Comparison of ENCODE assay signal across 35 cellular contexts in the genomic region with DNA sequence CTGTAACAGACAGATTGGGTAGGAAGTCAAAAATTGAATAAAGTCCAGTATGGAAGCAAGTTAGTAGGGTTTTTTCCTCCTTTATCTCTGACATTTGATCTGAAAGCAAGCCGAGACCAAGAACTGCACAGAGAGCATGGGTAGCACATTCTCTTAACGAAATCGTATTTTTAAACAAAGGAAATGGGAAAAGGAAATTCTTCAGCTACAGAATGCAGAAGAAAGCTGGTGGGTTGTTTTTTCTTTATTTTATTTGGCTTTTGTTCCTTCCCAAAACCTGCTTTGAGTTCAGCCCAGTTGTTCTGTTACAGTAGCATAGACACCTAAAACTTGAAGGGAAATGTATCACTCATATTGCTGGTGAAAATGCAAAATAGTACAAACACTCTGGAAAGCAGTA.
"Had no signal": no experiment of that assay in that cellular context is flagged by ENCODE, and none has a peak within 500 bp of the region (broad histone marks: within the 10 kb centered on the region; RNA-seq: fewer than 3 reads in every experiment).

No MANE protein-coding gene starts in this region.

- H3K27me3 Mint-ChIP-seq: activated CD4-positive, alpha-beta memory T cell treated with anti-CD3 and anti-CD28 coated beads, Interleukin-2, amount 10 ng/mL, durations not matched to agents 7 days and 5 days; activated CD4-positive, alpha-beta T cell treated with anti-CD3 and anti-CD28 coated beads for 36 hours; activated CD4-positive, alpha-beta T cell treated with anti-CD3 and anti-CD28 coated beads, Interleukin-2, amount 10 ng/mL, durations not matched to agents 7 days and 5 days; activated CD8-positive, alpha-beta memory T cell treated with anti-CD3 and anti-CD28 coated beads, Interleukin-2, amount 10 ng/mL, durations not matched to agents 7 days and 5 days; activated naive CD4-positive, alpha-beta T cell treated with anti-CD3 and anti-CD28 coated beads, Interleukin-2, amount 10 ng/mL, durations not matched to agents 7 days and 5 days; activated naive CD4-positive, alpha-beta T cell treated with anti-CD3 and anti-CD28 coated beads, Interleukin-2, amount 50 U/mL, for 24 hours; activated naive CD8-positive, alpha-beta T cell; activated naive CD8-positive, alpha-beta T cell treated with anti-CD3 and anti-CD28 coated beads, Interleukin-2, amount 10 ng/mL, durations not matched to agents 7 days and 5 days; activated naive CD8-positive, alpha-beta T cell treated with anti-CD3 and anti-CD28 coated beads, Interleukin-2, amount 50 U/mL, for 24 hours; activated T-cell treated with anti-CD3 and anti-CD28 coated beads, Interleukin-2, amount 50 U/mL, for 24 hours had no signal

- H3K36me3 ChIP-seq: brain microvascular endothelial cell, breast epithelium, WERI-Rb-1 had no signal

- H3K27ac ChIP-seq: body of pancreas, brain microvascular endothelial cell, breast epithelium, WERI-Rb-1 had no signal

- H3K4me3 Mint-ChIP-seq: activated CD4-positive, alpha-beta memory T cell treated with anti-CD3 and anti-CD28 coated beads, Interleukin-2, amount 10 ng/mL, durations not matched to agents 7 days and 5 days; activated CD4-positive, alpha-beta T cell treated with anti-CD3 and anti-CD28 coated beads for 36 hours; activated CD4-positive, alpha-beta T cell treated with anti-CD3 and anti-CD28 coated beads, Interleukin-2, amount 10 ng/mL, durations not matched to agents 7 days and 5 days; activated CD8-positive, alpha-beta memory T cell treated with anti-CD3 and anti-CD28 coated beads, Interleukin-2, amount 10 ng/mL, durations not matched to agents 7 days and 5 days; activated CD8-positive, alpha-beta T cell treated with anti-CD3 and anti-CD28 coated beads, Interleukin-2, amount 10 ng/mL, durations not matched to agents 7 days and 5 days; activated naive CD4-positive, alpha-beta T cell treated with anti-CD3 and anti-CD28 coated beads, Interleukin-2, amount 10 ng/mL, durations not matched to agents 7 days and 5 days; activated naive CD4-positive, alpha-beta T cell treated with anti-CD3 and anti-CD28 coated beads, Interleukin-2, amount 50 U/mL, for 24 hours; activated naive CD8-positive, alpha-beta T cell; activated naive CD8-positive, alpha-beta T cell treated with anti-CD3 and anti-CD28 coated beads, Interleukin-2, amount 10 ng/mL, durations not matched to agents 7 days and 5 days; activated naive CD8-positive, alpha-beta T cell treated with anti-CD3 and anti-CD28 coated beads, Interleukin-2, amount 50 U/mL, for 24 hours; activated T-cell treated with anti-CD3 and anti-CD28 coated beads, Interleukin-2, amount 50 U/mL, for 24 hours; T-helper 1 cell treated with Interleukin-12 subunit alpha and Interleukin-12 subunit beta and Interleukin-4 antibody, amounts not matched to agents 30 μg/mL and 1 μg/mL, for 36 hours; T-helper 2 cell treated with Interferon-gamma antibody and Interleukin-4, amounts not matched to agents 5 μg/mL and 100 μg/mL, for 36 hours; WTC11 had no signal

- H3K4me1 Mint-ChIP-seq: activated CD4-positive, alpha-beta memory T cell treated with anti-CD3 and anti-CD28 coated beads, Interleukin-2, amount 10 ng/mL, durations not matched to agents 7 days and 5 days; activated CD4-positive, alpha-beta T cell treated with anti-CD3 and anti-CD28 coated beads for 36 hours; activated CD4-positive, alpha-beta T cell treated with anti-CD3 and anti-CD28 coated beads, Interleukin-2, amount 10 ng/mL, durations not matched to agents 7 days and 5 days; activated CD8-positive, alpha-beta memory T cell treated with anti-CD3 and anti-CD28 coated beads, Interleukin-2, amount 10 ng/mL, durations not matched to agents 7 days and 5 days; activated naive CD4-positive, alpha-beta T cell treated with anti-CD3 and anti-CD28 coated beads, Interleukin-2, amount 10 ng/mL, durations not matched to agents 7 days and 5 days; activated naive CD4-positive, alpha-beta T cell treated with anti-CD3 and anti-CD28 coated beads, Interleukin-2, amount 50 U/mL, for 24 hours; activated naive CD8-positive, alpha-beta T cell treated with anti-CD3 and anti-CD28 coated beads, Interleukin-2, amount 10 ng/mL, durations not matched to agents 7 days and 5 days; activated naive CD8-positive, alpha-beta T cell treated with anti-CD3 and anti-CD28 coated beads, Interleukin-2, amount 50 U/mL, for 24 hours; WTC11 had no signal

- DNase-seq: activated CD4-positive, alpha-beta memory T cell treated with anti-CD3 and anti-CD28 coated beads, Interleukin-2, amount 10 ng/mL, durations not matched to agents 7 days and 5 days; activated CD4-positive, alpha-beta T cell treated with anti-CD3 and anti-CD28 coated beads for 1 hour; activated CD4-positive, alpha-beta T cell treated with anti-CD3 and anti-CD28 coated beads for 36 hours; activated CD4-positive, alpha-beta T cell treated with anti-CD3 and anti-CD28 coated beads for 48 hours; activated CD4-positive, alpha-beta T cell treated with anti-CD3 and anti-CD28 coated beads, Interleukin-2, amount 10 ng/mL, durations not matched to agents 7 days and 5 days; activated CD4-positive, alpha-beta T cell treated with anti-CD3 and anti-CD28 coated beads, Interleukin-2, amount 50 U/mL, for 48 hours; activated CD4-positive, CD25-positive, alpha-beta regulatory T cell; activated CD8-positive, alpha-beta memory T cell treated with anti-CD3 and anti-CD28 coated beads for 24 hours; activated CD8-positive, alpha-beta memory T cell treated with anti-CD3 and anti-CD28 coated beads, Interleukin-2, amount 10 ng/mL, durations not matched to agents 7 days and 5 days; activated CD8-positive, alpha-beta memory T cell treated with anti-CD3 and anti-CD28 coated beads, Interleukin-2, amount 50 U/mL, for 48 hours; activated CD8-positive, alpha-beta T cell treated with anti-CD3 and anti-CD28 coated beads, Interleukin-2, amount 10 ng/mL, durations not matched to agents 7 days and 5 days; activated effector memory CD4-positive, alpha-beta T cell treated with Interleukin-2 at 50 U/mL for 16 hours; activated gamma-delta T cell; activated naive CD4-positive, alpha-beta T cell treated with anti-CD3 and anti-CD28 coated beads, Interleukin-2, amount 10 ng/mL, durations not matched to agents 7 days and 5 days; activated naive CD4-positive, alpha-beta T cell treated with Interleukin-2 at 50 U/mL for 16 hours; activated naive CD8-positive, alpha-beta T cell treated with anti-CD3 and anti-CD28 coated beads, Interleukin-2, amount 10 ng/mL, durations not matched to agents 7 days and 5 days; activated naive CD8-positive, alpha-beta T cell treated with anti-CD3 and anti-CD28 coated beads, Interleukin-2, amount 50 U/mL, for 24 hours; activated T-cell treated with anti-CD3 and anti-CD28 coated beads, Interleukin-2, amount 50 U/mL, for 24 hours; activated T-cell treated with anti-CD3 and anti-CD28 coated beads, Interleukin-2, amount 50 U/mL, for 48 hours; amygdala; anterior cingulate cortex; body of pancreas; brain microvascular endothelial cell; central memory CD4-positive, alpha-beta T cell; T-helper 1 cell; T-helper 2 cell; T-helper 9 cell; WERI-Rb-1 had no signal

- H3K27ac Mint-ChIP-seq: activated CD4-positive, alpha-beta memory T cell treated with anti-CD3 and anti-CD28 coated beads, Interleukin-2, amount 10 ng/mL, durations not matched to agents 7 days and 5 days; activated CD4-positive, alpha-beta T cell treated with anti-CD3 and anti-CD28 coated beads for 36 hours; activated CD4-positive, alpha-beta T cell treated with anti-CD3 and anti-CD28 coated beads, Interleukin-2, amount 10 ng/mL, durations not matched to agents 7 days and 5 days; activated CD8-positive, alpha-beta memory T cell treated with anti-CD3 and anti-CD28 coated beads, Interleukin-2, amount 10 ng/mL, durations not matched to agents 7 days and 5 days; activated CD8-positive, alpha-beta T cell treated with anti-CD3 and anti-CD28 coated beads, Interleukin-2, amount 10 ng/mL, durations not matched to agents 7 days and 5 days; activated naive CD4-positive, alpha-beta T cell treated with anti-CD3 and anti-CD28 coated beads, Interleukin-2, amount 10 ng/mL, durations not matched to agents 7 days and 5 days; activated naive CD4-positive, alpha-beta T cell treated with anti-CD3 and anti-CD28 coated beads, Interleukin-2, amount 50 U/mL, for 24 hours; activated naive CD8-positive, alpha-beta T cell; activated naive CD8-positive, alpha-beta T cell treated with anti-CD3 and anti-CD28 coated beads, Interleukin-2, amount 10 ng/mL, durations not matched to agents 7 days and 5 days; activated naive CD8-positive, alpha-beta T cell treated with anti-CD3 and anti-CD28 coated beads, Interleukin-2, amount 50 U/mL, for 24 hours; activated T-cell treated with anti-CD3 and anti-CD28 coated beads, Interleukin-2, amount 50 U/mL, for 24 hours; activated T-helper 2 cell treated with anti-CD3 and anti-CD28 coated beads, Interferon-gamma antibody, Interleukin-2, Interleukin-4, amounts not matched to agents 10 μg/mL and 5 μg/mL and 100 μg/mL, durations not matched to agents 14 hours and 24 hours and 36 hours; T-helper 1 cell treated with Interleukin-12 subunit alpha and Interleukin-12 subunit beta and Interleukin-4 antibody, amounts not matched to agents 30 μg/mL and 1 μg/mL, for 36 hours; T-helper 2 cell treated with Interferon-gamma antibody and Interleukin-4, amounts not matched to agents 5 μg/mL and 100 μg/mL, for 36 hours; WTC11 had no signal

- H3K4me1 ChIP-seq: body of pancreas, breast epithelium had no signal

- H3K9me3 Mint-ChIP-seq: activated T-helper 2 cell treated with anti-CD3 and anti-CD28 coated beads, Interferon-gamma antibody, Interleukin-2, Interleukin-4, amounts not matched to agents 10 μg/mL and 5 μg/mL and 100 μg/mL, durations not matched to agents 14 hours and 24 hours and 36 hours; T-helper 2 cell treated with Interferon-gamma antibody and Interleukin-4, amounts not matched to agents 5 μg/mL and 100 μg/mL, for 36 hours had no signal

- H3K9me3 ChIP-seq: body of pancreas had no signal

- H3K36me3 Mint-ChIP-seq: activated CD8-positive, alpha-beta memory T cell treated with anti-CD3 and anti-CD28 coated beads, Interleukin-2, amount 10 ng/mL, durations not matched to agents 7 days and 5 days; activated naive CD4-positive, alpha-beta T cell treated with anti-CD3 and anti-CD28 coated beads, Interleukin-2, amount 10 ng/mL, durations not matched to agents 7 days and 5 days; activated naive CD4-positive, alpha-beta T cell treated with anti-CD3 and anti-CD28 coated beads, Interleukin-2, amount 50 U/mL, for 24 hours; activated naive CD8-positive, alpha-beta T cell; activated naive CD8-positive, alpha-beta T cell treated with anti-CD3 and anti-CD28 coated beads, Interleukin-2, amount 10 ng/mL, durations not matched to agents 7 days and 5 days had no signal

- H3K4me3 ChIP-seq: body of pancreas, breast epithelium had no signal

- H3K27me3 ChIP-seq: body of pancreas, brain microvascular endothelial cell, breast epithelium had no signal
